9 cellular contexts compared by ENCODE assay signal in the genomic region with DNA sequence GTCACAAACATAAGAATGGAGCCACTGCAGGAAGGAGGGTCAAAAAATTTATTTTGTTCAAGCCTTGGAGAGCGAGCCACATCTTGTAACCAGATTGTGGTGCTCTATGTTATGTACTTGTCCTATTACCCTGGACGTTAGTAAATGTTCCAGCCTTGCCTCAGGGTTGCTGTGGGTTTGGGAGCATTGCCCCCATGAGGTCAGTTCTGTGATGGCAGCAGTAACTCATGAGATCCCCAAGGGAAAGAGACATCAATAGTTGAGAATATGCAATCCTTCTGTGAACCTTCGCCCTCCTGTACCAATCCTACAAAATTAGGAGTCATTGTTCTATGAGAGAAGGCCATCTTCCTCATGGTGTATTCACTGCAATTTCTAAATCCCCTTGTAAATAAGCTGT. TPM values are rescaled to one million over a fixed set of nuclear protein-coding genes. Genes with fewer than 3 reads are reported as not detected.
A peak's percentile ranks its signal among the peaks of the same experiment; 100 is the strongest.
DNase-seq lines count a peak whose midpoint lies in the region; ATAC-seq, FAIRE-seq and TF ChIP-seq lines count a peak whose summit lies in the region.
"Had no signal": no experiment of that assay in that cellular context is flagged by ENCODE, and none has a peak within 500 bp of the region (broad histone marks: within the 10 kb centered on the region; RNA-seq: fewer than 3 reads in every experiment).

No MANE protein-coding gene starts in this region.

- no peak for FAIRE-seq in pancreas (lab: Jason Lieb, UNC)

- BruUV-seq in HCT116 (replicated peaks; lab: Mats Ljungman, UMichigan): no TSS peak

- TF ChIP-seq CTCF in HCT116 (IDR thresholded peaks at IDR 0.05 in 2 of 3, conservative IDR thresholded peaks at IDR 0.05 in 1 of 3; ENCODE audit: borderline replicate concordance in 1 of 3, insufficient read depth in 1 of 3, low read depth in 2 of 3, low read length in 2 of 3): peak; percentile 52 to 57 (median 54); a peak in 5 of 6 replicates
- TF ChIP-seq CTCF in choroid plexus epithelial cell (conservative IDR thresholded peaks at IDR 0.05; ENCODE audit: low read depth, low read length): peak; percentile 62
- no peak for TF ChIP-seq CTCF in pancreas (IDR thresholded peaks at IDR 0.05)

- H3K27me3 ChIP-seq in HCT116 (ENCODE audit: insufficient read depth, low read length) (no peaks in the 10 kb centered on the region), pancreas (no peaks in the 10 kb centered on the region)

- H3K36me3 ChIP-seq in HCT116 (ENCODE audit: control insufficient read depth in 1 of 2, insufficient read depth in 2 of 2, low read length in 2 of 2) (no peaks in the 10 kb centered on the region), pancreas (no peaks in the 10 kb centered on the region)

- TF ChIP-seq RAD21 in HCT116 (IDR thresholded peaks at IDR 0.05; ENCODE audit: low read depth): peak; percentile 78

- no peak overlapping the region for H3K4me3 ChIP-seq in HCT116 (replicated peaks in 1 of 2; ENCODE audit: low read depth in 1 of 2, low read length in 2 of 2)
- H3K4me3 ChIP-seq in choroid plexus epithelial cell (ENCODE audit: low read depth, low read length): no peak overlapping the region
- no peak overlapping the region for H3K4me3 ChIP-seq in pancreas

- no peaks in the 10 kb centered on the region for H3K9me2 ChIP-seq in HCT116 (ENCODE audit: insufficient read depth)

- H3K79me2 ChIP-seq in HCT116 (ENCODE audit: insufficient read depth, low read length): no peaks in the 10 kb centered on the region

- RAD21 ChIA-PET in HCT116 (lab: Charles Lee; ENCODE audit: low non-redundant PET in 1 of 2, low total read pairs in 2 of 2, uncharacterized antibody in 2 of 2, unreplicated experiment in 2 of 2): no interaction called here

- DNase-seq in NCI-H1694 (lab: John Stamatoyannopoulos, UW) (peak; percentile 3), NCI-H1694 treated with DMSO at 0.1 percent for 48 hours (lab: John Stamatoyannopoulos, UW) (no peak), HCT116 (ENCODE audit: low read depth, low spot score) (peak; percentile 19), NCI-H2171 treated with DMSO at 0.1 percent for 48 hours (lab: John Stamatoyannopoulos, UW) (peak; percentile 26), choroid plexus epithelial cell (ENCODE audit: low read depth) (peak; percentile 50), pancreas (no peak)

- intact Hi-C loops in HCT116 (cut with micrococcal nuclease): loop anchor here (1.0 to 10.0 kb wide), 7 partner anchors 114 to 1476 kb away; no protein-coding TSS in a partner anchor
- intact Hi-C loops in pancreas (cut with DNase I): no loop called here

- TF ChIP-seq POLR2A in HCT116 (IDR thresholded peaks at IDR 0.05; ENCODE audit: borderline replicate concordance, extremely low read depth, insufficient read depth, insufficient read length): no peak

- no peak overlapping the region for H2AFZ ChIP-seq in HCT116 (ENCODE audit: low read depth, low read length, poor library complexity, severe bottlenecking)

- ATAC-seq in HCT116 (peak; percentile 78), pancreas (peak in 3 of 4 donors; percentile 65 to 74 (median 66)), GM19452 (IDR thresholded peaks at IDR 0.05; ENCODE audit: unreplicated experiment) (no peak), GM21526 (IDR thresholded peaks at IDR 0.05; ENCODE audit: low FRiP score, unreplicated experiment) (no peak)

- no peak overlapping the region for H3K9ac ChIP-seq in HCT116 (ENCODE audit: low read length)

- no peaks in the 10 kb centered on the region for H4K20me1 ChIP-seq in HCT116 (ENCODE audit: insufficient read depth)

- H3K4me1 ChIP-seq in HCT116 (ENCODE audit: control insufficient read depth in 1 of 2, insufficient read depth in 2 of 2, low read length in 2 of 2) (no peaks in the 10 kb centered on the region), pancreas (no peaks in the 10 kb centered on the region)

- CTCF ChIA-PET in HCT116 (lab: Charles Lee): no interaction called here

- no peak overlapping the region for H3K4me2 ChIP-seq in HCT116 (ENCODE audit: low read length)

- no peaks in the 10 kb centered on the region for H3K9me3 ChIP-seq in HCT116 (ENCODE audit: control insufficient read depth in 1 of 2, insufficient read depth in 1 of 2, low read depth in 1 of 2, low read length in 2 of 2)
- H3K9me3 ChIP-seq in pancreas: no peaks in the 10 kb centered on the region

- POLR2A ChIA-PET in HCT116 (lab: Charles Lee): no interaction called here

- 44 to 60% methylated on average over 3 of the region's 3 CpGs for WGBS in pancreas, 2 donors

- H3K27ac ChIP-seq in HCT116 (ENCODE audit: low read depth, low read length) (no peak overlapping the region), pancreas (no peak overlapping the region)

TF ChIP-seq in HCT116, 20 proteins besides CTCF, POLR2A, EP300 and RAD21:
- TF ChIP-seq SP1 (IDR thresholded peaks at IDR 0.05; ENCODE audit: low read depth) (no peak), POLR2AphosphoS5 (IDR thresholded peaks at IDR 0.05; ENCODE audit: low read depth, low read length) (no peak)

RNA-seq across cellular contexts. Expression of a gene that starts 16.4 kb away (rescaled TPM):
- total RNA-seq in HCT116 (2021; ENCODE audit: unreplicated experiment) (0.54 TPM), pancreas (under 1 TPM in 3 of 6 donors, not detected in 3; 0.06 to 0.56 (median 0.14) TPM)
- 0.04 TPM in 2 replicates for polyA plus RNA-seq in HCT116 (2012)
- polyA plus RNA-seq in pancreas: under 1 TPM; 0.08 to 0.31 TPM
- total RNA-seq: CD4-positive, CD25-positive, alpha-beta regulatory T cell had no signal
- polyA plus RNA-seq: CD4-positive, CD25-positive, alpha-beta regulatory T cell had no signal

RNA-seq across cellular contexts. Expression of a gene that starts 46.7 kb away (rescaled TPM):
- 1.5 TPM for total RNA-seq in HCT116 (2021; ENCODE audit: unreplicated experiment)
- 0.50 and 0.53 TPM in 2 replicates for polyA plus RNA-seq in HCT116 (2012)
- 1 to 10 TPM in 4 of 6 donors, under 1 TPM in 2; 0.46 to 2.0 (median 1.4) TPM for total RNA-seq in pancreas
- polyA plus RNA-seq in pancreas: 1 to 10 TPM; 3.3 to 6.2 TPM

Comparison
In these comparisons a context has a peak if more than half of its experiments do, and no peak if none do; other contexts are left out.
1. DNase-seq: peak in NCI-H1694 (single experiment), HCT116 (single experiment), NCI-H2171 treated with DMSO at 0.1 percent for 48 hours (single experiment) and choroid plexus epithelial cell (single experiment); none in NCI-H1694 treated with DMSO at 0.1 percent for 48 hours (single experiment) and pancreas (0 of 6).
2. ATAC-seq: peak in HCT116 (single experiment) and pancreas (3 of 4); none in GM19452 (single experiment) and GM21526 (single experiment).
3. CTCF ChIP-seq: peak in HCT116 (3 of 3) and choroid plexus epithelial cell (single experiment); none in pancreas (0 of 4).